In genomic region chr6:150316936-150317335, GRCh38 we compare ENCODE assay signal across 8 cellular contexts. TPM values are rescaled to one million over a fixed set of nuclear protein-coding genes. Genes with fewer than 3 reads are reported as not detected.
"Had no signal": no experiment of that assay in that cellular context is flagged by ENCODE, and none has a peak within 500 bp of the region (broad histone marks: within the 10 kb centered on the region; RNA-seq: fewer than 3 reads in every experiment).

No MANE protein-coding gene starts in this region.

- DNase-seq: HFFc6 had no signal

- H3K4me1 Mint-ChIP-seq: IgD-negative memory B cell had no signal

- H3K9me3 ChIP-seq: HAP-1 had no signal

- H3K4me3 Mint-ChIP-seq: GM23338, HFFc6, IgD-negative memory B cell had no signal

- H3K27ac Mint-ChIP-seq: GM23338, HFFc6, IgD-negative memory B cell had no signal

- H3K27ac ChIP-seq: HL-60 had no signal

- H2AFZ ChIP-seq: GM23338 had no signal

- H3K4me3 ChIP-seq: GM23338, HAP-1 had no signal

- H3K4me1 ChIP-seq: HAP-1 had no signal

- FAIRE-seq: H1, H54, HepG2 had no signal

- H3K36me3 Mint-ChIP-seq: IgD-negative memory B cell had no signal

- H3K9me3 Mint-ChIP-seq: GM23338, HFFc6, IgD-negative memory B cell had no signal

- H3K4me2 ChIP-seq: GM23338 had no signal

- H3K36me3 ChIP-seq: HAP-1 had no signal

RNA-seq across cellular contexts. Expression of gene IYD, which starts 51.9 kb away (rescaled TPM):
- total RNA-seq: GM23338, H1, HFFc6 had no signal
